ENCODE assay signal across 1 cellular context in the genomic region with DNA sequence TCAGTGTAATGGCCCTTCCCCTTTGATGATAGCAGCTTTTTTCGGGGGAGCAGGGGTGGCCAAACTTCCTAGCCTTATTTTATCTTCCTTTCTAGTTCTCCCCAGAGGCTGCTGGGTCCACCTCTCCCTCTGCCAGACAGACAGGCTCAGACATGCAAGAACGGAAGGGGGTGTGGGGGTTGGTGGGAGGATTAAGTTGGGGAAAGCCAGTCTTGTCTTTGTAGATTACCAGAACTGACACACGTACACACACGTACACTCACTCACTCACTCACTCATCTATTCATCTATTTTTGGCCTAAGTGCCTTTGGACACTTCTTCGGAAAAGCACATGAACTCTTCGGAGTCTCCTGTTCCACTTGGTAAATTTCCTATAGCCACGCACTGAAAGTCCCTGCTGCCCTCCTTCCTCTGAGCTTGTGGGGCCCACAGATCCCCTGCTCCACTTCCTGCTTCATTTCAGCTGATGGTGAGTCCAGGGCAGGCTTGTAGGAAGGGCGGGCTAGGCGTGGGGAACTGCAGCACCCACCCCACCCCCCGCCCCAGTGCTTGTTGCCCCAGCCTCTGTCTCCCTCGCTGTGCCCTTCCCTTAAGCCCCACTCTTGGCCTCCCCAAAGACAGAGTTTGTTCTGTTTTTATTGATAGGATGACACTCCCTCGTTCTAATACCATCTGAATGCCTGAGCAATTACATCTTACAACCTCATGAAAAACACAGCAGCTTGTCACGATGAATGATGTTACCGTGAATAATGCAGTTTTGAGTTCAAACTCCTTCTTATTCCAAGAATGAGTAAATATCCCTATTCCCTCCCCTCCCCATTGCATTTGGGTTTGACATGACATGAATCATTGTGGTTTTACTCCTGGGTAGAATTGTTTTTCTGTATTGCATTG.
TF ChIP-seq lines count a peak whose summit lies in the region.

No MANE protein-coding gene starts in this region.

TF ChIP-seq in GM12878, 131 proteins besides CTCF, POLR2A, EP300 and RAD21 (continued from another document):
- peak; percentile 93 for TF ChIP-seq SKIL (IDR thresholded peaks at IDR 0.05; ENCODE audit: low read depth, poor library complexity, severe bottlenecking)
- TF ChIP-seq YY1 (IDR thresholded peaks at IDR 0.05; ENCODE audit: low read depth, low read length): 0 out of 2 replicates have a peak, but pooled peaks have one; percentile 5
- TF ChIP-seq SMC3 (IDR thresholded peaks at IDR 0.05; ENCODE audit: borderline replicate concordance, low read length): peak; percentile 20; the same call in 1 of the 2 replicates
- TF ChIP-seq, protein P1, sequence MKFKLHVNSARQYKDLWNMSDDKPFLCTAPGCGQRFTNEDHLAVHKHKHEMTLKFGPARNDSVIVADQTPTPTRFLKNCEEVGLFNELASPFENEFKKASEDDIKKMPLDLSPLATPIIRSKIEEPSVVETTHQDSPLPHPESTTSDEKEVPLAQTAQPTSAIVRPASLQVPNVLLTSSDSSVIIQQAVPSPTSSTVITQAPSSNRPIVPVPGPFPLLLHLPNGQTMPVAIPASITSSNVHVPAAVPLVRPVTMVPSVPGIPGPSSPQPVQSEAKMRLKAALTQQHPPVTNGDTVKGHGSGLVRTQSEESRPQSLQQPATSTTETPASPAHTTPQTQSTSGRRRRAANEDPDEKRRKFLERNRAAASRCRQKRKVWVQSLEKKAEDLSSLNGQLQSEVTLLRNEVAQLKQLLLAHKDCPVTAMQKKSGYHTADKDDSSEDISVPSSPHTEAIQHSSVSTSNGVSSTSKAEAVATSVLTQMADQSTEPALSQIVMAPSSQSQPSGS (IDR thresholded peaks at IDR 0.05; ENCODE audit: low read length): peak; percentile 23
- TF ChIP-seq ZBED1 (IDR thresholded peaks at IDR 0.05; ENCODE audit: borderline replicate concordance): no peak
- peak; percentile 47; the same call in 1 of the 2 replicates for TF ChIP-seq TAF1 (IDR thresholded peaks at IDR 0.05; ENCODE audit: borderline replicate concordance, low read depth, low read length)
- TF ChIP-seq ELK1 (IDR thresholded peaks at IDR 0.05; ENCODE audit: low read depth, low read length): 0 out of 2 replicates have a peak, but pooled peaks have one; percentile 42
- TF ChIP-seq ESRRA (IDR thresholded peaks at IDR 0.05; ENCODE audit: low read length): no peak
- TF ChIP-seq, protein P2, sequence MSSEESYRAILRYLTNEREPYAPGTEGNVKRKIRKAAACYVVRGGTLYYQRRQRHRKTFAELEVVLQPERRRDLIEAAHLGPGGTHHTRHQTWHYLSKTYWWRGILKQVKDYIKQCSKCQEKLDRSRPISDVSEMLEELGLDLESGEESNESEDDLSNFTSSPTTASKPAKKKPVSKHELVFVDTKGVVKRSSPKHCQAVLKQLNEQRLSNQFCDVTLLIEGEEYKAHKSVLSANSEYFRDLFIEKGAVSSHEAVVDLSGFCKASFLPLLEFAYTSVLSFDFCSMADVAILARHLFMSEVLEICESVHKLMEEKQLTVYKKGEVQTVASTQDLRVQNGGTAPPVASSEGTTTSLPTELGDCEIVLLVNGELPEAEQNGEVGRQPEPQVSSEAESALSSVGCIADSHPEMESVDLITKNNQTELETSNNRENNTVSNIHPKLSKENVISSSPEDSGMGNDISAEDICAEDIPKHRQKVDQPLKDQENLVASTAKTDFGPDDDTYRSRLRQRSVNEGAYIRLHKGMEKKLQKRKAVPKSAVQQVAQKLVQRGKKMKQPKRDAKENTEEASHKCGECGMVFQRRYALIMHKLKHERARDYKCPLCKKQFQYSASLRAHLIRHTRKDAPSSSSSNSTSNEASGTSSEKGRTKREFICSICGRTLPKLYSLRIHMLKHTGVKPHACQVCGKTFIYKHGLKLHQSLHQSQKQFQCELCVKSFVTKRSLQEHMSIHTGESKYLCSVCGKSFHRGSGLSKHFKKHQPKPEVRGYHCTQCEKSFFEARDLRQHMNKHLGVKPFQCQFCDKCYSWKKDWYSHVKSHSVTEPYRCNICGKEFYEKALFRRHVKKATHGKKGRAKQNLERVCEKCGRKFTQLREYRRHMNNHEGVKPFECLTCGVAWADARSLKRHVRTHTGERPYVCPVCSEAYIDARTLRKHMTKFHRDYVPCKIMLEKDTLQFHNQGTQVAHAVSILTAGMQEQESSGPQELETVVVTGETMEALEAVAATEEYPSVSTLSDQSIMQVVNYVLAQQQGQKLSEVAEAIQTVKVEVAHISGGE (CRISPR knock-in tag; IDR thresholded peaks at IDR 0.05): no peak
- peak; percentile 1; the same call in 1 of the 2 replicates for TF ChIP-seq ZNF24 (IDR thresholded peaks at IDR 0.05)
- TF ChIP-seq RELA (IDR thresholded peaks at IDR 0.05; ENCODE audit: borderline replicate concordance, partially characterized antibody): no peak
- peak; percentile 32; the same call in 1 of the 2 replicates for TF ChIP-seq SPI1 (IDR thresholded peaks at IDR 0.05; ENCODE audit: borderline replicate concordance, insufficient read depth, low read depth, low read length)
- peak; percentile 91 for TF ChIP-seq RUNX3 (IDR thresholded peaks at IDR 0.05; ENCODE audit: low read length)
- TF ChIP-seq STAT3 (IDR thresholded peaks at IDR 0.05; ENCODE audit: low read depth, low read length): 0 out of 2 replicates have a peak, but pooled peaks have one; percentile 76
- 0 out of 2 replicates have a peak, but pooled peaks have one; percentile 4 for TF ChIP-seq WRNIP1 (IDR thresholded peaks at IDR 0.05; ENCODE audit: borderline replicate concordance, low read depth, low read length)
- TF ChIP-seq CEBPB (IDR thresholded peaks at IDR 0.05; ENCODE audit: borderline replicate concordance in 1 of 2, low read depth in 2 of 2, low read length in 2 of 2): no peak; a peak in 1 of 4 replicates
- no peak for TF ChIP-seq SUZ12 (IDR thresholded peaks at IDR 0.05; ENCODE audit: unreplicated experiment)
- peak; percentile 69 for TF ChIP-seq POLR2AphosphoS5 (IDR thresholded peaks at IDR 0.05; ENCODE audit: low read length)
- TF ChIP-seq PAX5 (IDR thresholded peaks at IDR 0.05; ENCODE audit: borderline replicate concordance, low read depth, low read length): peak; percentile 43; the same call in 1 of the 2 replicates
- no peak for TF ChIP-seq CHD4 (IDR thresholded peaks at IDR 0.05)
- TF ChIP-seq SMAD1 (IDR thresholded peaks at IDR 0.05; ENCODE audit: low read depth, partially characterized antibody): peak; percentile 78
- TF ChIP-seq KLF5 (IDR thresholded peaks at IDR 0.05; ENCODE audit: partially characterized antibody): no peak
- TF ChIP-seq, protein P3, sequence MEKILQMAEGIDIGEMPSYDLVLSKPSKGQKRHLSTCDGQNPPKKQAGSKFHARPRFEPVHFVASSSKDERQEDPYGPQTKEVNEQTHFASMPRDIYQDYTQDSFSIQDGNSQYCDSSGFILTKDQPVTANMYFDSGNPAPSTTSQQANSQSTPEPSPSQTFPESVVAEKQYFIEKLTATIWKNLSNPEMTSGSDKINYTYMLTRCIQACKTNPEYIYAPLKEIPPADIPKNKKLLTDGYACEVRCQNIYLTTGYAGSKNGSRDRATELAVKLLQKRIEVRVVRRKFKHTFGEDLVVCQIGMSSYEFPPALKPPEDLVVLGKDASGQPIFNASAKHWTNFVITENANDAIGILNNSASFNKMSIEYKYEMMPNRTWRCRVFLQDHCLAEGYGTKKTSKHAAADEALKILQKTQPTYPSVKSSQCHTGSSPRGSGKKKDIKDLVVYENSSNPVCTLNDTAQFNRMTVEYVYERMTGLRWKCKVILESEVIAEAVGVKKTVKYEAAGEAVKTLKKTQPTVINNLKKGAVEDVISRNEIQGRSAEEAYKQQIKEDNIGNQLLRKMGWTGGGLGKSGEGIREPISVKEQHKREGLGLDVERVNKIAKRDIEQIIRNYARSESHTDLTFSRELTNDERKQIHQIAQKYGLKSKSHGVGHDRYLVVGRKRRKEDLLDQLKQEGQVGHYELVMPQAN (conservative IDR thresholded peaks at IDR 0.05): peak; percentile 19; the same call in 1 of the 2 replicates
- peak; percentile 70; the same call in 1 of the 2 replicates for TF ChIP-seq POLR2AphosphoS2 (IDR thresholded peaks at IDR 0.05; ENCODE audit: low read depth, low read length)
- TF ChIP-seq NFIC (IDR thresholded peaks at IDR 0.05; ENCODE audit: low read depth, low read length): peak; percentile 67
TF ChIP-seq in GM12878: peak in this region for 47.
